9 cellular contexts compared by ENCODE assay signal in genomic region chr6:28898710-28898965, GRCh38. TPM values are rescaled to one million over a fixed set of nuclear protein-coding genes. Genes with fewer than 3 reads are reported as not detected.
DNase-seq lines count a peak whose midpoint lies in the region; ATAC-seq and TF ChIP-seq lines count a peak whose summit lies in the region.
"Had no signal": no experiment of that assay in that cellular context is flagged by ENCODE, and none has a peak within 500 bp of the region (broad histone marks: within the 10 kb centered on the region; RNA-seq: fewer than 3 reads in every experiment).

No MANE protein-coding gene starts in this region.

- peak overlapping the region; percentile 62 for H3K27ac Mint-ChIP-seq in CD8-positive, alpha-beta T cell
- no peak overlapping the region for H3K27ac Mint-ChIP-seq in endodermal cell

- H3K4me3 Mint-ChIP-seq in CD8-positive, alpha-beta T cell = peak overlapping the region; percentile 67
- peak overlapping the region; percentile 92 for H3K4me3 Mint-ChIP-seq in endodermal cell

- no peaks in the 10 kb centered on the region for H3K9me2 ChIP-seq in SU-DHL-6 (replicated peaks; ENCODE audit: insufficient read depth, low read length)

- TF ChIP-seq CTCF in 22Rv1 (IDR thresholded peaks at IDR 0.05) (no peak), SU-DHL-6 (IDR thresholded peaks at IDR 0.05; ENCODE audit: insufficient read depth, low read length, poor library complexity, severe bottlenecking) (peak; percentile 33), endodermal cell (conservative IDR thresholded peaks at IDR 0.05) (no peak)
- TF ChIP-seq CTCF in CD8-positive, alpha-beta T cell (IDR thresholded peaks at IDR 0.05) = no peak

- CTCF ChIA-PET in CD8-positive, alpha-beta T cell (lab: Charles Lee) = interaction anchor here (1.1 to 2.1 kb wide), 5 partner anchors 11 to 61 kb away, joined by 3 to 5 read pairs (median 4); no protein-coding TSS in a partner anchor

- H3K4me3 ChIP-seq in CD8-positive, alpha-beta T cell (ENCODE audit: low read depth, low read length) = no peak overlapping the region
- H3K4me3 ChIP-seq in SU-DHL-6 (ENCODE audit: insufficient read depth, low read length, poor library complexity, severe bottlenecking) (no peak overlapping the region), endodermal cell (ENCODE audit: low read length) (no peak overlapping the region)

- no peaks in the 10 kb centered on the region for H3K9me3 Mint-ChIP-seq in CD8-positive, alpha-beta T cell
- H3K9me3 Mint-ChIP-seq in endodermal cell = peaks cover 1% of the 10 kb centered on the region

- peaks cover 10% of the 10 kb centered on the region for H3K36me3 ChIP-seq in CD8-positive, alpha-beta T cell (ENCODE audit: insufficient read depth, low read length)
- H3K36me3 ChIP-seq in SU-DHL-6 (ENCODE audit: low read length) (peaks cover 25% of the 10 kb centered on the region), endodermal cell (ENCODE audit: control insufficient read depth, insufficient read depth, low read length) (peaks cover 35% of the 10 kb centered on the region)

- no peak for ATAC-seq in CD8-positive, alpha-beta T cell
- ATAC-seq in HG03460 (IDR thresholded peaks at IDR 0.05; ENCODE audit: unreplicated experiment) (no peak), HG03108 (IDR thresholded peaks at IDR 0.05; ENCODE audit: unreplicated experiment) (no peak), GM19455 (IDR thresholded peaks at IDR 0.05; ENCODE audit: unreplicated experiment) (no peak)

- peaks cover 18% of the 10 kb centered on the region for H3K4me1 Mint-ChIP-seq in CD8-positive, alpha-beta T cell (ENCODE audit: low read depth)
- H3K4me1 Mint-ChIP-seq in endodermal cell = no peaks in the 10 kb centered on the region

- H3F3A ChIP-seq in SU-DHL-6 (ENCODE audit: insufficient read depth) = peaks cover 78% of the 10 kb centered on the region

- H3K27ac ChIP-seq in 22Rv1 (peak overlapping the region; percentile 99), SU-DHL-6 (ENCODE audit: low read depth, low read length) (peak overlapping the region; percentile 81; the same call in 1 of the 2 replicates), endodermal cell (ENCODE audit: low read depth, low read length) (no peak overlapping the region)
- no peak overlapping the region for H3K27ac ChIP-seq in CD8-positive, alpha-beta T cell (ENCODE audit: low read depth, low read length)

- no peaks in the 10 kb centered on the region for H3K27me3 Mint-ChIP-seq in CD8-positive, alpha-beta T cell (ENCODE audit: low read depth)
- H3K27me3 Mint-ChIP-seq in endodermal cell (ENCODE audit: insufficient read depth) = no peaks in the 10 kb centered on the region

- DNase-seq in CD8-positive, alpha-beta T cell = no peak
- DNase-seq in endodermal cell (no peak), EL (no peak)
- DNase-seq: NCI-H226 had no signal

- H3K36me3 Mint-ChIP-seq in CD8-positive, alpha-beta T cell = peaks cover 45% of the 10 kb centered on the region
- peaks cover 23% of the 10 kb centered on the region for H3K36me3 Mint-ChIP-seq in endodermal cell (ENCODE audit: low read depth)

- WGBS in endodermal cell (ENCODE audit: insufficient coverage in 1 of 2, insufficient read length in 1 of 2), 2 experiments = 93% methylated on average over 2 of the region's 2 CpGs; no CpG with 5 or more reads in 1 of the 2 experiments

- no peaks in the 10 kb centered on the region for H3K27me3 ChIP-seq in CD8-positive, alpha-beta T cell (ENCODE audit: insufficient read depth, low read length)
- no peaks in the 10 kb centered on the region for H3K27me3 ChIP-seq in SU-DHL-6 (ENCODE audit: low read length)
- H3K27me3 ChIP-seq in endodermal cell (ENCODE audit: control insufficient read depth, insufficient read depth, low read length, poor library complexity, severe bottlenecking) = no peaks in the 10 kb centered on the region

- no peak overlapping the region for H2AFZ ChIP-seq in SU-DHL-6 (ENCODE audit: low read depth, low read length, severe bottlenecking)

- POLR2A ChIA-PET in CD8-positive, alpha-beta T cell (lab: Charles Lee) = interaction anchor here (0.7 to 4.9 kb wide), 4 partner anchors 14 to 56 kb away, joined by 3 to 38 read pairs (median 4); partner anchors contain the start of gene TRIM27

- H3K9ac ChIP-seq in SU-DHL-6 (ENCODE audit: low read length) (no peak overlapping the region), endodermal cell (ENCODE audit: extremely low read depth, low read length, poor library complexity, severe bottlenecking) (no peak overlapping the region)

- no peaks in the 10 kb centered on the region for H3K9me3 ChIP-seq in CD8-positive, alpha-beta T cell (ENCODE audit: low read length)
- H3K9me3 ChIP-seq in SU-DHL-6 (ENCODE audit: insufficient read depth, low read length) (no peaks in the 10 kb centered on the region), endodermal cell (ENCODE audit: control insufficient read depth, low read length) (no peaks in the 10 kb centered on the region)

- peaks cover 8% of the 10 kb centered on the region for H3K4me1 ChIP-seq in CD8-positive, alpha-beta T cell (ENCODE audit: insufficient read depth, low read length)
- H3K4me1 ChIP-seq in endodermal cell (ENCODE audit: control insufficient read depth, insufficient read depth, low read length) = no peaks in the 10 kb centered on the region

- no peaks in the 10 kb centered on the region for H3K79me2 ChIP-seq in SU-DHL-6 (ENCODE audit: insufficient read depth, low read length)

- intact Hi-C loops in CD8-positive, alpha-beta T cell (cut with DNase I, micrococcal nuclease) = loop anchor here in 1 of 2 experiments (5.0 kb wide), 1 partner anchor 1211 kb away; no protein-coding TSS in a partner anchor

- H3K4me2 ChIP-seq in SU-DHL-6 (ENCODE audit: low read depth, low read length, poor library complexity, severe bottlenecking) = peak overlapping the region; percentile 85

- no peaks in the 10 kb centered on the region; the same call in 1 of the 2 replicates for H4K20me1 ChIP-seq in SU-DHL-6 (ENCODE audit: low read depth, low read length)

RNA-seq across cellular contexts. Expression of gene TRIM27, which starts 25.1 kb away (rescaled TPM):
- total RNA-seq in CD8-positive, alpha-beta T cell = 1 to 10 TPM; 7.8 to 9.4 TPM
- 10 to 100 TPM; 81.8 to 82.7 TPM for total RNA-seq in endodermal cell
- 53.4 TPM for polyA plus RNA-seq in endodermal cell (2013, experiment 1 of 2)
- polyA plus RNA-seq in endodermal cell (2013, experiment 2 of 2) = 50.1 TPM

Comparison
In these comparisons a context has a peak if more than half of its experiments do, and no peak if none do; other contexts are left out.
1. H3K27ac ChIP-seq: peak in 22Rv1 (single experiment) and SU-DHL-6 (single experiment); none in CD8-positive, alpha-beta T cell (single experiment) and endodermal cell (single experiment).
2. RNA of gene TRIM27, which starts 25.1 kb away (total RNA-seq): 81.8 to 82.7 TPM in endodermal cell; 7.8 to 9.4 TPM in CD8-positive, alpha-beta T cell; every median in the first group is over 4 times any median in the second.